In the genomic region with DNA sequence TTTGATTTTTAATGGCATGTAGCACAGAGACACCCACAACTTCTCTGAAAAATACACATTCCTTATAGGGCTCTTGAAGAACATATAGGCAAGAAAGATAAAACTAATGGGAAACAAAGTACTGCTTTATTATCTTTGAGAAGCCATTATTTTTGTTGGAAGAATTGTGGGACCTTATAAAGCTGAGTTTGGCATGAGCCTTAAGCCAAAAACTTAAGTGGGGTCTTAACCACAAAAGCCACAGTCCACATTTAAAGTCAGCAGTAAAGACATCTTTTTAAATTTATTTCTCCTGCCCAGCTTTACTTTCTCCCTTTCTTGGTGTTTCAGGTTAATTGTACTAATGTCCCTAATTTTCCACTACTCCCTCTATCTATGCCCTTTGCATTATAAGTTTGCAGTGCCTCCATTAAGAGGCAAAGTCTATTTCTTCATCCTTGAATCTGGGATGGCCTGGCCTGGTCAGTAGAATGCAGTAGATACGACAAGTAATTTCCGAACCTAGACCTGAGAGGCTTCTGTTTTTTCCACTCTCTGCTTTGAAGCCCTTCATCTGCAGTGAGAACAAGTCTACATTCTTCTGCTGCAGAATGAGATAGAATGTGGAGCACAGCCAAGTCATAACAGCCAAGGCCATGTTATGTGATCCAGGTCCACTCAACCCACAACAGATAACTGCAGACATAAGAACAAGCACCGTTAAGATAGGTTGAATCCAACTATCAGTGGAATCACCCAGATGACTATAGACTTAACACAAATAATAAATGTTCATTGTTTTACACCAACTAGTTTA, we compare ENCODE assay signal across 1 cellular context.
TF ChIP-seq lines count a peak whose summit lies in the region.

No MANE protein-coding gene starts in this region.

TF ChIP-seq in HepG2, 621 proteins besides CTCF, POLR2A, EP300 and RAD21 (continued from another document):
- no peak for TF ChIP-seq SSRP1 (CRISPR knock-in tag; IDR thresholded peaks at IDR 0.05)
- no peak for TF ChIP-seq ZNF160 (CRISPR knock-in tag; IDR thresholded peaks at IDR 0.05)
TF ChIP-seq in HepG2: peak in this region for 0.
